In the genomic region with DNA sequence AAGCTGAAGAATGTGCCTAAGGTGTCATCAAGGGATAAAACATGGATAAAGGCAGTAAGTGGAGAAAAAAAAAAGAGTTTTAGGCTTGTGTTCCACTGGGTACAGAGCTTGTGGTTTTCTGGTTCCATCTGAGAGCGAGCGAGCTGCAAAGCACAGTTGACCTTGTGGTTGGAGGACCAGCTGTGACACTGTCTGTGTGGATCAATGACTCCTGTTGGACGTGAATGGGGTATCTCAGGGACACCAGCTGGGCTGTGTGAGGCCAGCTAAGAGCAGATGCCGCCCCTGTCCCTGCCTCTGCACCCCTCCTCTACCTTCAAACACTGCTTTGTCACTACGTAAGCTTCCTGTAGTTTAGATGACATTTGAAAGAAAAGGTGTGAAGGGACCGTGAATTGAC, we compare ENCODE assay signal across 24 cellular contexts.
DNase-seq lines count a peak whose midpoint lies in the region; ATAC-seq and TF ChIP-seq lines count a peak whose summit lies in the region.
"Had no signal": no experiment of that assay in that cellular context is flagged by ENCODE, and none has a peak within 500 bp of the region (broad histone marks: within the 10 kb centered on the region; RNA-seq: fewer than 3 reads in every experiment).

No MANE protein-coding gene starts in this region.

- intact Hi-C loops in adrenal gland (cut with DNase I), result loop anchor here (5.0 to 10.0 kb wide), 3 partner anchors 253 to 863 kb away; no protein-coding TSS in a partner anchor

- H3K4me3 ChIP-seq in SJCRH30 (no peak overlapping the region), endodermal cell (ENCODE audit: low read length) (no peak overlapping the region), adrenal gland (no peak overlapping the region), MM.1S (ENCODE audit: low read length) (no peak overlapping the region)
- H3K4me3 ChIP-seq: MG63 had no signal

- H3K4me2 ChIP-seq in MM.1S (ENCODE audit: low read depth, low read length), result no peak overlapping the region

- peak; percentile 39 to 59 for ATAC-seq in stimulated activated naive B cell treated with anti-CD40 and anti-IgM and Interleukin-4, amounts not matched to agents 10 μg/mL and 1 μg/mL and 100 μg/mL, for 72 hours (replicated peaks)
- ATAC-seq: PC-3 had no signal

- no peak overlapping the region for H3K4me3 Mint-ChIP-seq in endodermal cell
- H3K4me3 Mint-ChIP-seq in stimulated activated naive B cell treated with anti-CD40 and anti-IgM and Interleukin-4, amounts not matched to agents 10 μg/mL and 1 μg/mL and 100 μg/mL, for 72 hours, result no peak overlapping the region
- H3K4me3 Mint-ChIP-seq: B cell; CD4-positive, alpha-beta T cell had no signal

- H3K27me3 Mint-ChIP-seq in endodermal cell (ENCODE audit: insufficient read depth), result peaks cover 2% of the 10 kb centered on the region
- peaks cover 10 to 13% of the 10 kb centered on the region in 2 donors for H3K27me3 Mint-ChIP-seq in stimulated activated naive B cell treated with anti-CD40 and anti-IgM and Interleukin-4, amounts not matched to agents 10 μg/mL and 1 μg/mL and 100 μg/mL, for 72 hours
- H3K27me3 Mint-ChIP-seq: B cell had no signal

- no peaks in the 10 kb centered on the region for H3K9me3 ChIP-seq in SJCRH30 (replicated peaks)
- peaks cover 35% of the 10 kb centered on the region for H3K9me3 ChIP-seq in endodermal cell (ENCODE audit: control insufficient read depth, low read length)
- H3K9me3 ChIP-seq in adrenal gland (replicated peaks in 1 of 3), result no peaks in the 10 kb centered on the region
- no peaks in the 10 kb centered on the region for H3K9me3 ChIP-seq in MM.1S (replicated peaks; ENCODE audit: insufficient read depth, low read length)
- H3K9me3 ChIP-seq: Caco-2, MG63 had no signal

- no peaks in the 10 kb centered on the region for H3K9me2 ChIP-seq in MM.1S (replicated peaks; ENCODE audit: insufficient read depth, low read length)

- H3K27me3 ChIP-seq in SJCRH30 (no peaks in the 10 kb centered on the region), endodermal cell (ENCODE audit: control insufficient read depth, insufficient read depth, low read length, poor library complexity, severe bottlenecking) (no peaks in the 10 kb centered on the region), adrenal gland (no peaks in the 10 kb centered on the region), MM.1S (replicated peaks; ENCODE audit: insufficient read depth, low read length) (no peaks in the 10 kb centered on the region)
- H3K27me3 ChIP-seq: MG63 had no signal

- H3K36me3 Mint-ChIP-seq in endodermal cell (ENCODE audit: low read depth), result peaks cover 10% of the 10 kb centered on the region
- H3K36me3 Mint-ChIP-seq in stimulated activated naive B cell treated with anti-CD40 and anti-IgM and Interleukin-4, amounts not matched to agents 10 μg/mL and 1 μg/mL and 100 μg/mL, for 72 hours, result no peaks in the 10 kb centered on the region

- DNase-seq in NCI-H82 (lab: John Stamatoyannopoulos, UW) (peak; percentile 21), NCI-H82 treated with DMSO at 0.1 percent for 48 hours (lab: John Stamatoyannopoulos, UW; ENCODE audit: unreplicated experiment) (no peak), SJCRH30 (peak; percentile 56 to 81), endodermal cell (peak; percentile 66), adrenal gland (no peak), MM.1S (no peak)
- DNase-seq in stimulated activated naive B cell treated with anti-CD40 and anti-IgM and Interleukin-4, amounts not matched to agents 10 μg/mL and 1 μg/mL and 100 μg/mL, for 72 hours, result no peak
- DNase-seq in stimulated activated CD4-positive, alpha-beta T cell treated with anti-CD3 and anti-CD28 coated beads, Interleukin-1b, Interleukin-23, amount 100 ng/mL, for 48 hours, result no peak
- DNase-seq: 8988T; Caco-2; CD4-positive, alpha-beta T cell; GF-D8; GOT3; MG63; NCI-H1092 treated with DMSO at 0.1 percent for 48 hours; NCI-H1694; NCI-H2081 treated with DMSO at 0.1 percent for 48 hours; NCI-H510A; NCI-H774; PC-3; SIG-M5 had no signal

- H3K9ac ChIP-seq in endodermal cell (ENCODE audit: extremely low read depth, low read length, poor library complexity, severe bottlenecking) (no peak overlapping the region), MM.1S (ENCODE audit: low read length) (no peak overlapping the region)

- H3K27ac Mint-ChIP-seq in endodermal cell, result no peak overlapping the region
- H3K27ac Mint-ChIP-seq in stimulated activated naive B cell treated with anti-CD40 and anti-IgM and Interleukin-4, amounts not matched to agents 10 μg/mL and 1 μg/mL and 100 μg/mL, for 72 hours, result no peak overlapping the region
- H3K27ac Mint-ChIP-seq: B cell; CD4-positive, alpha-beta T cell had no signal

- H2AFZ ChIP-seq in MM.1S (ENCODE audit: low read length), result no peak overlapping the region

- H3K4me1 ChIP-seq in SJCRH30 (peaks cover 28% of the 10 kb centered on the region), endodermal cell (ENCODE audit: control insufficient read depth, insufficient read depth, low read length) (peaks cover 4% of the 10 kb centered on the region), adrenal gland (replicated peaks in 1 of 2) (peaks cover 0 to 6% of the 10 kb centered on the region in 2 donors), MM.1S (ENCODE audit: low read length) (peaks cover 4% of the 10 kb centered on the region; the same call in 1 of the 2 replicates)

- no peaks in the 10 kb centered on the region for H3F3A ChIP-seq in MM.1S (ENCODE audit: insufficient read depth, low read length)

- TF ChIP-seq CTCF in endodermal cell (conservative IDR thresholded peaks at IDR 0.05), result no peak
- no peak for TF ChIP-seq CTCF in adrenal gland (IDR thresholded peaks at IDR 0.05)
- TF ChIP-seq CTCF in MM.1S (IDR thresholded peaks at IDR 0.05; ENCODE audit: low read length), result no peak

- H4K20me1 ChIP-seq in MM.1S (ENCODE audit: insufficient read depth, low read length), result no peaks in the 10 kb centered on the region

- H3K4me1 Mint-ChIP-seq in endodermal cell, result peaks cover 30% of the 10 kb centered on the region
- no peaks in the 10 kb centered on the region for H3K4me1 Mint-ChIP-seq in stimulated activated naive B cell treated with anti-CD40 and anti-IgM and Interleukin-4, amounts not matched to agents 10 μg/mL and 1 μg/mL and 100 μg/mL, for 72 hours

- H3K27ac ChIP-seq in SJCRH30 (no peak overlapping the region), endodermal cell (ENCODE audit: low read depth, low read length) (no peak overlapping the region), adrenal gland (no peak overlapping the region), MM.1S (ENCODE audit: low read length) (no peak overlapping the region)
- H3K27ac ChIP-seq: HL-60, RWPE1 had no signal

- TF ChIP-seq POLR2A in adrenal gland (IDR thresholded peaks at IDR 0.05), result no peak

- peaks cover 14% of the 10 kb centered on the region for H3K9me3 Mint-ChIP-seq in endodermal cell
- H3K9me3 Mint-ChIP-seq in stimulated activated naive B cell treated with anti-CD40 and anti-IgM and Interleukin-4, amounts not matched to agents 10 μg/mL and 1 μg/mL and 100 μg/mL, for 72 hours, result no peaks in the 10 kb centered on the region
- H3K9me3 Mint-ChIP-seq: CD4-positive, alpha-beta T cell had no signal

- WGBS in endodermal cell (ENCODE audit: insufficient coverage in 1 of 2, insufficient read length in 1 of 2), 2 experiments, result 76 to 80% methylated on average over 1 to 6 of the region's 6 CpGs
- 75 to 78% (median 77%) methylated on average over 6 of the region's 6 CpGs for WGBS in adrenal gland, 4 donors

- H3K79me2 ChIP-seq in MM.1S (ENCODE audit: low read length), result no peaks in the 10 kb centered on the region

- no peaks in the 10 kb centered on the region for H3K36me3 ChIP-seq in SJCRH30
- H3K36me3 ChIP-seq in endodermal cell (ENCODE audit: control insufficient read depth, insufficient read depth, low read length), result peaks cover 8% of the 10 kb centered on the region
- H3K36me3 ChIP-seq in adrenal gland (replicated peaks in 1 of 2), result no peaks in the 10 kb centered on the region
- no peaks in the 10 kb centered on the region for H3K36me3 ChIP-seq in MM.1S (replicated peaks; ENCODE audit: insufficient read depth, low read length)
- H3K36me3 ChIP-seq: MG63 had no signal

Comparison
In these comparisons a context has a peak if more than half of its experiments do, and no peak if none do; other contexts are left out.
1. DNase-seq: peak in NCI-H82 (single experiment), SJCRH30 (2 of 2) and endodermal cell (single experiment); none in NCI-H82 treated with DMSO at 0.1 percent for 48 hours (single experiment), stimulated activated naive B cell treated with anti-CD40 and anti-IgM and Interleukin-4, amounts not matched to agents 10 μg/mL and 1 μg/mL and 100 μg/mL, for 72 hours (single experiment), stimulated activated CD4-positive, alpha-beta T cell treated with anti-CD3 and anti-CD28 coated beads, Interleukin-1b, Interleukin-23, amount 100 ng/mL, for 48 hours (single experiment), adrenal gland (0 of 7) and MM.1S (single experiment).